In the genomic region with DNA sequence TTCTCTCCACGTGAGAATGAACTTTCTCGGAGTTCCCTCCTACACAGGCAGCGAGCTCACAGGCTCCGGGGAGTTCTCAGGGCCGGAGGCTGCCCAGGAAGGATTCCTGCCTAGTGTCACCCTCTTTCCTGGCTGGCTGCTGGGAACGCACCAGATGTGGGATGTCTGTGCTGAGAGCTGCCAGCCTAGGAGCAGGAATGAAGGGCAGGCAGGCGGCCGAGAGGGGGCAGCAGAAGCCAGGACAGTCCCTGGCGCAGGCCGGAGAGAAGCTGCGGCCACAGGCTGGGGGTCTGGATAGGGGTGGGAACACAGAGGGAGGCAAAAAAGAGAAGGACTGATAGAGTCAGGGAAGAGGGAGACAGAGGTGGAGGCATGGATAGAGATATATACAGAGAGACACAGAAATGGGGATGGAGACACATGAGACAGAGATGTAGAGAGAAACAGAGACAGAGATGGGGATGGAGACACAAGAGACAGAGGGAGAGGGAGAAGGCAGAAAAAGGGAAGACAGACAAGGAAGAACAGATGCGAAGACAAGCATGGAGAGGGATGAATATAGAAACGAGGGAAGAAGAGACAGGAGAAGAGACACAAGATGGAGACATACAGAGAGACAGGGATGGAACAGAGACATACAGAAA, we compare ENCODE assay signal across 9 cellular contexts. TPM values are rescaled to one million over a fixed set of nuclear protein-coding genes. Genes with fewer than 3 reads are reported as not detected.
A peak's percentile ranks its signal among the peaks of the same experiment; 100 is the strongest.
DNase-seq lines count a peak whose midpoint lies in the region; ATAC-seq and TF ChIP-seq lines count a peak whose summit lies in the region.
"Had no signal": no experiment of that assay in that cellular context is flagged by ENCODE, and none has a peak within 500 bp of the region (broad histone marks: within the 10 kb centered on the region; RNA-seq: fewer than 3 reads in every experiment).

No MANE protein-coding gene starts in this region.

- ATAC-seq in left ventricle myocardium superior = peak; percentile 95
- no peak for ATAC-seq in GM18873 (IDR thresholded peaks at IDR 0.05; ENCODE audit: low FRiP score, unreplicated experiment)

- no peak overlapping the region for H3K23ac ChIP-seq in H9 (ENCODE audit: insufficient read length, low read depth, low read length)

- no peaks in the 10 kb centered on the region for H3K9me2 ChIP-seq in OCI-LY7 (ENCODE audit: insufficient read depth, low read length)

- H3K4me3 ChIP-seq in OCI-LY7 (ENCODE audit: low read depth, low read length, poor library complexity, severe bottlenecking) (no peak overlapping the region), ascending aorta (no peak overlapping the region)

- no peak overlapping the region for H3T11ph ChIP-seq in H9 (ENCODE audit: low read length)

- H3K18ac ChIP-seq in H9 (ENCODE audit: insufficient read length, low read depth, low read length) = no peak overlapping the region

- H2BK5ac ChIP-seq in H9 (ENCODE audit: insufficient read length, low read length) = no peak overlapping the region

- H4K8ac ChIP-seq in H9 (replicated peaks; ENCODE audit: insufficient read length, low read depth, low read length) = no peak overlapping the region

- H3K14ac ChIP-seq in H9 (ENCODE audit: insufficient read depth, low read length) = no peak overlapping the region

- H3K9me3 ChIP-seq in H9 (ENCODE audit: control insufficient read depth, low read depth, low read length) (no peaks in the 10 kb centered on the region), OCI-LY7 (ENCODE audit: low read length) (no peaks in the 10 kb centered on the region), ascending aorta (no peaks in the 10 kb centered on the region)

- no peak overlapping the region for H4K5ac ChIP-seq in H9 (ENCODE audit: insufficient read length, low read depth, low read length)

- H3K79me2 ChIP-seq in H9 (ENCODE audit: insufficient read depth, low read length) = no peaks in the 10 kb centered on the region
- no peaks in the 10 kb centered on the region for H3K79me2 ChIP-seq in OCI-LY7 (ENCODE audit: insufficient read depth, low read depth, low read length)

- no peaks in the 10 kb centered on the region for H3K27me3 ChIP-seq in H9 (ENCODE audit: insufficient read depth, low read length)
- H3K27me3 ChIP-seq in ascending aorta = no peaks in the 10 kb centered on the region

- no peak overlapping the region for H4K91ac ChIP-seq in H9 (ENCODE audit: insufficient read length, low read depth, low read length)

- CTCF ChIA-PET in OCI-LY7 (lab: Charles Lee; ENCODE audit: unreplicated experiment) = no interaction called here

- no peak overlapping the region for H2BK120ac ChIP-seq in H9 (ENCODE audit: low read depth, low read length, poor library complexity, severe bottlenecking)

- H3K4ac ChIP-seq in H9 (ENCODE audit: low read depth, low read length) = no peak overlapping the region

- no peak overlapping the region for H3K56ac ChIP-seq in H9 (ENCODE audit: insufficient read length, low read depth, low read length)

- H3K36me3 Mint-ChIP-seq in CD14-positive monocyte = no peaks in the 10 kb centered on the region
- H3K36me3 Mint-ChIP-seq in H9 (ENCODE audit: insufficient read depth in 1 of 3, low read depth in 3 of 3) = no peaks in the 10 kb centered on the region
- H3K36me3 Mint-ChIP-seq: naive thymus-derived CD8-positive, alpha-beta T cell had no signal

- no peak overlapping the region for H3K9ac ChIP-seq in H9 (ENCODE audit: extremely low read depth, insufficient read length, low read length)

- no peak overlapping the region for H2AK5ac ChIP-seq in H9 (ENCODE audit: insufficient read length, low read length)

- H3K23me2 ChIP-seq in H9 (ENCODE audit: insufficient read length, low read depth, low read length, poor library complexity, severe bottlenecking) = no peaks in the 10 kb centered on the region

- DNase-seq in CD14-positive monocyte (ENCODE audit: low spot score) = peak; percentile 41
- DNase-seq in H9 = peak; percentile 83
- peak; percentile 18 for DNase-seq in OCI-LY7 (ENCODE audit: low spot score)
- peak in 1 of 2 donors; percentile 79 for DNase-seq in ascending aorta (ENCODE audit: low spot score in 2 of 2)
- peak; percentile 87 for DNase-seq in left ventricle myocardium superior
- DNase-seq in putamen (ENCODE audit: low spot score) = peak; percentile 62
- DNase-seq in amniotic stem cell (lab: John Stamatoyannopoulos, UW) = no peak

- H3K4me3 Mint-ChIP-seq in CD14-positive monocyte (no peak overlapping the region), H9 (no peak overlapping the region)
- H3K4me3 Mint-ChIP-seq: naive thymus-derived CD8-positive, alpha-beta T cell had no signal

- no TSS peak for BruUV-seq in OCI-LY7 (replicated peaks; lab: Mats Ljungman, UMichigan)

- no CpG with 5 or more reads among the region's 13 CpGs for WGBS in H9 (ENCODE audit: extremely low coverage, insufficient read length, low lambda C conversion rate)

- no peak overlapping the region for H3K27ac ChIP-seq in H9 (ENCODE audit: insufficient read length, low read depth, low read length)
- no peak overlapping the region for H3K27ac ChIP-seq in OCI-LY7 (ENCODE audit: low read depth, low read length, poor library complexity, severe bottlenecking)
- H3K27ac ChIP-seq in ascending aorta = no peak overlapping the region

- TF ChIP-seq CTCF in CD14-positive monocyte (IDR thresholded peaks at IDR 0.05) = peak; percentile 59
- TF ChIP-seq CTCF in H9 (conservative IDR thresholded peaks at IDR 0.05) = peak; percentile 91
- TF ChIP-seq CTCF in OCI-LY7 (conservative IDR thresholded peaks at IDR 0.05; ENCODE audit: low read length) = peak; percentile 79
- peak; percentile 63 to 79 (median 67) for TF ChIP-seq CTCF in ascending aorta (IDR thresholded peaks at IDR 0.05)

- H3K4me1 ChIP-seq in H9 (ENCODE audit: insufficient read depth, low read length) = no peaks in the 10 kb centered on the region
- no peaks in the 10 kb centered on the region for H3K4me1 ChIP-seq in OCI-LY7 (ENCODE audit: insufficient read depth, low read length, poor library complexity, severe bottlenecking)
- no peaks in the 10 kb centered on the region for H3K4me1 ChIP-seq in ascending aorta

- H3K4me1 Mint-ChIP-seq in CD14-positive monocyte = no peaks in the 10 kb centered on the region
- H3K4me1 Mint-ChIP-seq in H9 = peaks cover 0 to 6% of the 10 kb centered on the region in 2 experiments; a peak in 2 of 4 replicates

- no peaks in the 10 kb centered on the region for H3K9me3 Mint-ChIP-seq in CD14-positive monocyte
- H3K9me3 Mint-ChIP-seq in H9 = no peaks in the 10 kb centered on the region
- H3K9me3 Mint-ChIP-seq: naive thymus-derived CD8-positive, alpha-beta T cell had no signal

- H3K27ac Mint-ChIP-seq in CD14-positive monocyte = peak overlapping the region in 1 of 7 donors; percentile 1
- no peak overlapping the region for H3K27ac Mint-ChIP-seq in H9

- H3K27me3 Mint-ChIP-seq in CD14-positive monocyte (ENCODE audit: low read depth in 3 of 3) (peaks cover 3 to 22% (median 13%) of the 10 kb centered on the region in 3 donors), H9 (ENCODE audit: low read depth) (peaks cover 17% of the 10 kb centered on the region)

- H2BK20ac ChIP-seq in H9 (ENCODE audit: low read depth, low read length, poor library complexity, severe bottlenecking) = no peak overlapping the region

- no peak overlapping the region for H2AFZ ChIP-seq in H9 (ENCODE audit: low read length)
- H2AFZ ChIP-seq in OCI-LY7 (ENCODE audit: low read length) = no peak overlapping the region

- H3K4me2 ChIP-seq in H9 (ENCODE audit: insufficient read depth, insufficient read length, low read length) (no peak overlapping the region), OCI-LY7 (ENCODE audit: low read length) (no peak overlapping the region)

- H3K79me1 ChIP-seq in H9 (ENCODE audit: insufficient read depth, low read depth, low read length, poor library complexity, severe bottlenecking) = no peaks in the 10 kb centered on the region

- intact Hi-C loops in CD14-positive monocyte (cut with micrococcal nuclease) = no loop called here
- intact Hi-C loops in OCI-LY7 (cut with micrococcal nuclease; ENCODE audit: unreplicated experiment) = loop anchor here (1.0 to 5.0 kb wide), 4 partner anchors 44 to 141 kb away; no protein-coding TSS in a partner anchor
- intact Hi-C loops in ascending aorta (cut with DNase I) = loop anchor here (1.0 to 2.0 kb wide), 2 partner anchors 43 to 56 kb away; no protein-coding TSS in a partner anchor
- intact Hi-C loops in left ventricle myocardium superior (cut with micrococcal nuclease) = loop anchor here (5.0 kb wide), 1 partner anchor 39 kb away; a partner anchor contains a TSS

- no peaks in the 10 kb centered on the region for H4K20me1 ChIP-seq in H9 (ENCODE audit: control insufficient read depth, insufficient read depth, insufficient read length)
- no peaks in the 10 kb centered on the region for H4K20me1 ChIP-seq in OCI-LY7 (ENCODE audit: insufficient read depth, low read length)

- H3K36me3 ChIP-seq in OCI-LY7 (ENCODE audit: insufficient read depth, low read length) (no peaks in the 10 kb centered on the region), ascending aorta (no peaks in the 10 kb centered on the region)

- POLR2A ChIA-PET in OCI-LY7 (lab: Charles Lee) = no interaction called here

- H2BK12ac ChIP-seq in H9 (ENCODE audit: insufficient read length, low read depth, low read length) = no peak overlapping the region

- no peak overlapping the region for H2BK15ac ChIP-seq in H9 (ENCODE audit: low read depth, low read length)

RNA-seq across cellular contexts. Expression of a gene that starts 25.3 kb away (rescaled TPM):
- polyA plus RNA-seq in CD14-positive monocyte = 1 to 10 TPM; 2.3 to 3.2 TPM
- total RNA-seq in H9 (2021) (11.3 and 14.5 TPM in 2 replicates), OCI-LY7 (2022) (0.46 and 0.91 TPM in 2 replicates), ascending aorta (not detected), left ventricle myocardium superior (0.40 TPM)
- total RNA-seq in OCI-LY7 (2014; rRNA removed; shearing (Covaris generic)) = not detected in 2 replicates

RNA-seq across cellular contexts. Expression of a gene that starts 41.4 kb away (rescaled TPM):
- polyA plus RNA-seq in CD14-positive monocyte = not detected
- total RNA-seq in H9 (2021) (0.55 and 1.3 TPM in 2 replicates), OCI-LY7 (2022) (not detected in 2 replicates), ascending aorta (4.7 TPM), left ventricle myocardium superior (3.3 TPM)
- total RNA-seq in OCI-LY7 (2014; rRNA removed; shearing (Covaris generic)) = not detected in 2 replicates
- total RNA-seq: naive thymus-derived CD8-positive, alpha-beta T cell had no signal
- polyA plus RNA-seq: naive thymus-derived CD8-positive, alpha-beta T cell had no signal

Comparison
In these comparisons a context has a peak if more than half of its experiments do, and no peak if none do; other contexts are left out.
1. intact Hi-C loops: an anchor here in OCI-LY7 (1.0 to 5.0 kb wide), ascending aorta (1.0 to 2.0 kb wide) and left ventricle myocardium superior (5.0 kb wide); none called in CD14-positive monocyte.